21 cellular contexts compared by ENCODE assay signal in the genomic region with DNA sequence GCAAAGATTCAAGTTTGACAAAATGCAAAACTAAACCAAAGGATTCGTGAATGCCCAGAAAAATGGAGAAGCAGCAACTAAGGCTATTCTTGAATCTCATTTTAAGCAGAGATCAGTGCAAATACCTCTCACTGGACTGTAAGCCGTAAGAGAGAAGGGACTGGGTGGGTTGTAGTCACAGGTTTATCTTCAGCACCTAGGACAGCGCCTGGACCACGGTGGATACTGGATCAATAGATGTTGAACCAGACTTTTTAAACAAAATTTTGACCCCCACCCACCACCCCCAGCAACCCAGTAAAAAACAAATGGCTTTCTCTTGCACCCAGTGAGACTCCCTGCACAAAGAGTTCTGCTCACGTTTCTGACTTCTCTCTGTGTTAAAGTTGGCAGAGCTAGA.
DNase-seq lines count a peak whose midpoint lies in the region; ATAC-seq and TF ChIP-seq lines count a peak whose summit lies in the region.
"Had no signal": no experiment of that assay in that cellular context is flagged by ENCODE, and none has a peak within 500 bp of the region (broad histone marks: within the 10 kb centered on the region; RNA-seq: fewer than 3 reads in every experiment).

No MANE protein-coding gene starts in this region.

- no peak overlapping the region for H3K9ac ChIP-seq in neural progenitor cell

- H2AFZ ChIP-seq in neural progenitor cell (replicated peaks), result no peak overlapping the region

- H4K20me1 ChIP-seq in neural progenitor cell (ENCODE audit: low read depth), result no peaks in the 10 kb centered on the region

- no peak overlapping the region for H3K4me3 ChIP-seq in neural progenitor cell
- H3K4me3 ChIP-seq: smooth muscle cell, upper lobe of left lung had no signal

- no peaks in the 10 kb centered on the region for H3K4me1 Mint-ChIP-seq in activated CD4-positive, alpha-beta T cell treated with anti-CD3 and anti-CD28 coated beads, Interleukin-2, amount 10 ng/mL, durations not matched to agents 24 days and 14 days
- no peaks in the 10 kb centered on the region for H3K4me1 Mint-ChIP-seq in activated CD8-positive, alpha-beta T cell treated with anti-CD3 and anti-CD28 coated beads, Interleukin-2, amount 10 ng/mL, durations not matched to agents 7 days and 5 days (ENCODE audit: low read depth)
- peaks cover 12% of the 10 kb centered on the region for H3K4me1 Mint-ChIP-seq in neural progenitor cell
- H3K4me1 Mint-ChIP-seq: T-helper 17 cell had no signal

- H3K4me3 Mint-ChIP-seq in activated CD4-positive, alpha-beta T cell treated with anti-CD3 and anti-CD28 coated beads, Interleukin-2, amount 10 ng/mL, durations not matched to agents 24 days and 14 days, result no peak overlapping the region
- H3K4me3 Mint-ChIP-seq in activated CD8-positive, alpha-beta T cell treated with anti-CD3 and anti-CD28 coated beads, Interleukin-2, amount 10 ng/mL, durations not matched to agents 7 days and 5 days, result no peak overlapping the region
- no peak overlapping the region for H3K4me3 Mint-ChIP-seq in neural progenitor cell
- H3K4me3 Mint-ChIP-seq: T-helper 17 cell had no signal

- ATAC-seq in activated CD8-positive, alpha-beta T cell treated with anti-CD3 and anti-CD28 coated beads, Interleukin-2, amount 10 ng/mL, durations not matched to agents 7 days and 5 days, result no peak
- ATAC-seq in GM18517 (IDR thresholded peaks at IDR 0.05; ENCODE audit: unreplicated experiment) (no peak), GM18502 (IDR thresholded peaks at IDR 0.05; ENCODE audit: poor library complexity, unreplicated experiment) (no peak)
- ATAC-seq: T-helper 17 cell had no signal

- no peaks in the 10 kb centered on the region for H3K9me3 Mint-ChIP-seq in activated CD4-positive, alpha-beta T cell treated with anti-CD3 and anti-CD28 coated beads, Interleukin-2, amount 10 ng/mL, durations not matched to agents 24 days and 14 days
- H3K9me3 Mint-ChIP-seq in activated CD8-positive, alpha-beta T cell treated with anti-CD3 and anti-CD28 coated beads, Interleukin-2, amount 10 ng/mL, durations not matched to agents 7 days and 5 days (ENCODE audit: insufficient read depth), result peaks cover 10% of the 10 kb centered on the region
- peaks cover 6% of the 10 kb centered on the region for H3K9me3 Mint-ChIP-seq in neural progenitor cell

- intact Hi-C loops in activated CD4-positive, alpha-beta T cell treated with anti-CD3 and anti-CD28 coated beads, Interleukin-2, amount 10 ng/mL, durations not matched to agents 24 days and 14 days (cut with micrococcal nuclease), result no loop called here

- H3K27me3 Mint-ChIP-seq in activated CD4-positive, alpha-beta T cell treated with anti-CD3 and anti-CD28 coated beads, Interleukin-2, amount 10 ng/mL, durations not matched to agents 24 days and 14 days, result no peaks in the 10 kb centered on the region
- no peaks in the 10 kb centered on the region for H3K27me3 Mint-ChIP-seq in activated CD8-positive, alpha-beta T cell treated with anti-CD3 and anti-CD28 coated beads, Interleukin-2, amount 10 ng/mL, durations not matched to agents 7 days and 5 days (ENCODE audit: low read depth)
- H3K27me3 Mint-ChIP-seq in neural progenitor cell (ENCODE audit: insufficient read depth, low read depth), result peaks cover 9% of the 10 kb centered on the region

- DNase-seq in activated CD4-positive, alpha-beta T cell treated with anti-CD3 and anti-CD28 coated beads, Interleukin-2, amount 10 ng/mL, durations not matched to agents 24 days and 14 days, result peak; percentile 57
- DNase-seq in activated CD4-positive, alpha-beta T cell treated with anti-CD3 and anti-CD28 coated beads, Interleukin-2, amount 50 U/mL, for 1 hour, result no peak
- peak; percentile 2 for DNase-seq in HT-29 (ENCODE audit: low spot score)
- DNase-seq in activated CD8-positive, alpha-beta T cell treated with anti-CD3 and anti-CD28 coated beads, Interleukin-2, amount 10 ng/mL, durations not matched to agents 7 days and 5 days, result peak; percentile 23
- peak; percentile 74 for DNase-seq in neural progenitor cell (ENCODE audit: low spot score)
- DNase-seq in OCI-M2 (lab: John Stamatoyannopoulos, UW; ENCODE audit: unreplicated experiment), result no peak
- DNase-seq: BE2C; COR-L47; HCEC 1CT; MM.1S; NCI-H146; NCI-H526 treated with DMSO at 0.1 percent for 48 hours; SIG-M5; stimulated activated CD4-positive, alpha-beta T cell treated with anti-CD3 and anti-CD28 coated beads, Interleukin-4, amount 100 ng/mL, for 1 hour; T-helper 17 cell; upper lobe of left lung had no signal

- no peak overlapping the region for H3K4me2 ChIP-seq in neural progenitor cell
- H3K4me2 ChIP-seq: smooth muscle cell had no signal

- no peaks in the 10 kb centered on the region for H3K79me2 ChIP-seq in neural progenitor cell (ENCODE audit: low read depth)

- H3K27me3 ChIP-seq in neural progenitor cell, result no peaks in the 10 kb centered on the region
- H3K27me3 ChIP-seq: BE2C, neutrophil, upper lobe of left lung had no signal

- H3K36me3 Mint-ChIP-seq in activated CD4-positive, alpha-beta T cell treated with anti-CD3 and anti-CD28 coated beads, Interleukin-2, amount 10 ng/mL, durations not matched to agents 24 days and 14 days (ENCODE audit: low read depth), result no peaks in the 10 kb centered on the region
- H3K36me3 Mint-ChIP-seq in activated CD8-positive, alpha-beta T cell treated with anti-CD3 and anti-CD28 coated beads, Interleukin-2, amount 10 ng/mL, durations not matched to agents 7 days and 5 days (ENCODE audit: low read depth), result no peaks in the 10 kb centered on the region
- no peaks in the 10 kb centered on the region for H3K36me3 Mint-ChIP-seq in neural progenitor cell

- H3F3A ChIP-seq in neural progenitor cell (ENCODE audit: low read depth), result no peaks in the 10 kb centered on the region

- CTCF ChIA-PET in activated CD8-positive, alpha-beta T cell treated with anti-CD3 and anti-CD28 coated beads, Interleukin-2, amount 10 ng/mL, durations not matched to agents 7 days and 5 days (lab: Charles Lee), result no interaction called here

- H3K4me1 ChIP-seq in neural progenitor cell, result no peaks in the 10 kb centered on the region
- H3K4me1 ChIP-seq: BE2C, upper lobe of left lung had no signal

- H3K9me3 ChIP-seq in neural progenitor cell (ENCODE audit: low read depth), result no peaks in the 10 kb centered on the region
- H3K9me3 ChIP-seq: BE2C, neutrophil had no signal

- H3K27ac Mint-ChIP-seq in activated CD4-positive, alpha-beta T cell treated with anti-CD3 and anti-CD28 coated beads, Interleukin-2, amount 10 ng/mL, durations not matched to agents 24 days and 14 days, result no peak overlapping the region
- H3K27ac Mint-ChIP-seq in activated CD8-positive, alpha-beta T cell treated with anti-CD3 and anti-CD28 coated beads, Interleukin-2, amount 10 ng/mL, durations not matched to agents 7 days and 5 days, result no peak overlapping the region
- no peak overlapping the region for H3K27ac Mint-ChIP-seq in neural progenitor cell
- H3K27ac Mint-ChIP-seq: T-helper 17 cell had no signal

- no peaks in the 10 kb centered on the region for H3K36me3 ChIP-seq in neural progenitor cell
- H3K36me3 ChIP-seq: BE2C, neutrophil, upper lobe of left lung had no signal

- H3K27ac ChIP-seq in neural progenitor cell, result no peak overlapping the region
- H3K27ac ChIP-seq: neutrophil, upper lobe of left lung, VCaP had no signal

- POLR2A ChIA-PET in activated CD8-positive, alpha-beta T cell treated with anti-CD3 and anti-CD28 coated beads, Interleukin-2, amount 10 ng/mL, durations not matched to agents 7 days and 5 days (lab: Charles Lee), result no interaction called here

- TF ChIP-seq CTCF in neural progenitor cell (IDR thresholded peaks at IDR 0.05), result no peak

Comparison
In these comparisons a context has a peak if more than half of its experiments do, and no peak if none do; other contexts are left out.
1. DNase-seq: peak in activated CD4-positive, alpha-beta T cell treated with anti-CD3 and anti-CD28 coated beads, Interleukin-2, amount 10 ng/mL, durations not matched to agents 24 days and 14 days (single experiment), HT-29 (single experiment), activated CD8-positive, alpha-beta T cell treated with anti-CD3 and anti-CD28 coated beads, Interleukin-2, amount 10 ng/mL, durations not matched to agents 7 days and 5 days (single experiment) and neural progenitor cell (single experiment); none in activated CD4-positive, alpha-beta T cell treated with anti-CD3 and anti-CD28 coated beads, Interleukin-2, amount 50 U/mL, for 1 hour (single experiment) and OCI-M2 (single experiment).